Comparison of ENCODE assay signal across 17 cellular contexts in genomic region chr20:24665196-24665595, GRCh38.
"Had no signal": no experiment of that assay in that cellular context is flagged by ENCODE, and none has a peak within 500 bp of the region (broad histone marks: within the 10 kb centered on the region; RNA-seq: fewer than 3 reads in every experiment).

No MANE protein-coding gene starts in this region.

- H3K4me1 ChIP-seq: ascending aorta, breast epithelium, right lobe of liver, tibial nerve, uterus had no signal

- H3K4me2 ChIP-seq: SK-N-SH, smooth muscle cell had no signal

- H3K36me3 ChIP-seq: ascending aorta, breast epithelium, right lobe of liver, tibial nerve, uterus had no signal

- H3K9me2 ChIP-seq: SK-N-SH had no signal

- ATAC-seq: activated CD4-positive, alpha-beta T cell treated with anti-CD3 and anti-CD28 coated beads for 36 hours; effector memory CD8-positive, alpha-beta T cell; left lobe of liver; right lobe of liver; stimulated activated memory B cell treated with anti-CD40 and anti-IgM and Interleukin-4, amounts not matched to agents 10 μg/mL and 1 μg/mL and 100 μg/mL, for 72 hours; T-cell had no signal

- H3K4me3 ChIP-seq: ascending aorta, breast epithelium, right lobe of liver, smooth muscle cell, tibial nerve, uterus had no signal

- H3K27me3 ChIP-seq: ascending aorta, right lobe of liver, tibial nerve, uterus had no signal

- H3K9me3 ChIP-seq: ascending aorta, breast epithelium, right lobe of liver, SK-N-SH, uterus had no signal

- DNase-seq: activated CD4-positive, alpha-beta memory T cell treated with anti-CD3 and anti-CD28 coated beads, Interleukin-2, amount 10 ng/mL, durations not matched to agents 7 days and 5 days; activated CD4-positive, alpha-beta T cell treated with anti-CD3 and anti-CD28 coated beads for 36 hours; activated gamma-delta T cell; activated T-cell treated with anti-CD3 and anti-CD28 coated beads, Interleukin-2, amount 50 U/mL, for 24 hours; effector memory CD8-positive, alpha-beta T cell; kidney; SK-N-SH; stimulated activated CD4-positive, alpha-beta T cell treated with anti-CD3 and anti-CD28 coated beads, Interleukin-4, amount 100 ng/mL, for 4 hours; T-cell; uterus had no signal

- H3K27ac ChIP-seq: ascending aorta, breast epithelium, right lobe of liver, tibial nerve, uterus had no signal
